Comparison of ENCODE assay signal across 8 cellular contexts in genomic region chr10:22713853-22714523, GRCh38. TPM values are rescaled to one million over a fixed set of nuclear protein-coding genes. Genes with fewer than 3 reads are reported as not detected.
DNase-seq lines count a peak whose midpoint lies in the region; ATAC-seq and TF ChIP-seq lines count a peak whose summit lies in the region.

No MANE protein-coding gene starts in this region.

- CTCF ChIA-PET in RWPE1 (lab: Yijun Ruan, JAX): interaction anchor here (0.7 kb wide), 1 partner anchor 90 kb away, joined by 3 read pairs; no protein-coding TSS in a partner anchor

- TF ChIP-seq CTCF in RWPE1 (conservative IDR thresholded peaks at IDR 0.05; ENCODE audit: low read depth) (no peak), ascending aorta (IDR thresholded peaks at IDR 0.05) (peak in 1 of 3 experiments; percentile 1)

- DNase-seq in NCI-H1092 treated with DMSO at 0.1 percent for 48 hours (lab: John Stamatoyannopoulos, UW): peak; percentile 9
- no peak for DNase-seq in NCI-H1092 (lab: John Stamatoyannopoulos, UW)
- no peak for DNase-seq in RWPE1 (ENCODE audit: low spot score)
- DNase-seq in ascending aorta (ENCODE audit: low spot score in 2 of 2): no peak
- peak; percentile 48 for DNase-seq in iPS-NIHi11 (ENCODE audit: low spot score)
- DNase-seq in stimulated activated CD4-positive, alpha-beta T cell treated with anti-CD3 and anti-CD28 coated beads, Interleukin-1b, Interleukin-23, amount 100 ng/mL, for 48 hours: peak; percentile 35
- no peak for DNase-seq in cerebellum (ENCODE audit: low spot score)

- H3K9me3 ChIP-seq in ascending aorta: no peaks in the 10 kb centered on the region

- peaks cover 0 to 18% of the 10 kb centered on the region in 2 donors for H3K4me1 ChIP-seq in ascending aorta

- intact Hi-C loops in ascending aorta (cut with DNase I): loop anchor here (2.0 to 10.0 kb wide), 14 partner anchors 53 to 1187 kb away; partner anchors contain the start of genes DNAJC1, MSRB2 and SKIDA1

- H3K36me3 ChIP-seq in ascending aorta: no peaks in the 10 kb centered on the region

- peak overlapping the region; percentile 89 to 96 for H3K4me3 ChIP-seq in ascending aorta

- H3K27ac ChIP-seq in RWPE1: peak overlapping the region; percentile 76
- H3K27ac ChIP-seq in ascending aorta: peak overlapping the region; percentile 90 to 92

- POLR2A ChIA-PET in RWPE1 (lab: Yijun Ruan, JAX; ENCODE audit: low non-redundant PET): no interaction called here

- ATAC-seq in HG03095 (IDR thresholded peaks at IDR 0.05; ENCODE audit: unreplicated experiment): peak; percentile 26

- no peaks in the 10 kb centered on the region for H3K27me3 ChIP-seq in ascending aorta

RNA-seq across cellular contexts. Expression of gene PIP4K2A, which starts 0.4 kb away (rescaled TPM):
- total RNA-seq in ascending aorta: 34.9 TPM
- 22.7 TPM for total RNA-seq in cerebellum

Comparison
In these comparisons a context has a peak if more than half of its experiments do, and no peak if none do; other contexts are left out.
1. DNase-seq: peak in NCI-H1092 treated with DMSO at 0.1 percent for 48 hours (single experiment), iPS-NIHi11 (single experiment) and stimulated activated CD4-positive, alpha-beta T cell treated with anti-CD3 and anti-CD28 coated beads, Interleukin-1b, Interleukin-23, amount 100 ng/mL, for 48 hours (single experiment); none in NCI-H1092 (single experiment), RWPE1 (single experiment), ascending aorta (0 of 2) and cerebellum (single experiment).